In the genomic region with DNA sequence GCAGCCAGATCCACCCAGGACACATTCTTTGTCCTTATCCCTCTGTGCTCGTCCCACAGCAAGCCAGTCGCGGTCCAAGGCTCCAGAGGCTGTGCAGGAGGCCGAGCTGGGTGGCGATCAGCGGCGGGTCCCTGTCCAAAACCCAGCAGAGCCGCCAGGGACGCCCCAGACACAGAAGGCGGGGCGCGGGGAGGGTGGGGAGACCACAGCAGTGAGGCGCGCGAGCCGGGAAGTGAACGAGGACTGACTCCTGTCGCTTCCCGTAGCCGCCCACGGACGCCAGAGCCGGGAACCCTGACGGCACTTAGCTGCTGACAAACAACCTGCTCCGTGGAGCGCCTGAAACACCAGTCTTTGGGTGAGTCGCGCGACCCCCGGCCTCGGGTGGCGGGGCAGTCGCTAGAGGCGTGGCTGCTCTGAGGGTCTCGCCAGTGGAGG, we compare ENCODE assay signal across 8 cellular contexts. TPM values are rescaled to one million over a fixed set of nuclear protein-coding genes. Genes with fewer than 3 reads are reported as not detected.
DNase-seq lines count a peak whose midpoint lies in the region; ATAC-seq, FAIRE-seq and TF ChIP-seq lines count a peak whose summit lies in the region.

A gene (plus strand): TSS at position 279 of the 438 bp plus-strand sequence. CDS start 2,089 bp downstream, outside the sequence.

- H3K27me3 ChIP-seq in small intestine (ENCODE audit: control insufficient read depth in 2 of 2, insufficient read depth in 2 of 2, low read length in 2 of 2): no peaks in the 10 kb centered on the region

- H3K4me3 ChIP-seq in small intestine (ENCODE audit: low read depth in 1 of 2, low read length in 2 of 2): peak within 1 kb of the TSS; percentile 87 to 98

- H3K9me3 ChIP-seq in small intestine (ENCODE audit: control insufficient read depth, low read depth): no peaks in the 10 kb centered on the region

- H3K4me1 ChIP-seq in small intestine (ENCODE audit: control insufficient read depth in 2 of 2, insufficient read depth in 1 of 2, low read depth in 1 of 2, low read length in 1 of 2): no peaks in the 10 kb centered on the region

- no peak for TF ChIP-seq CTCF in VCaP (conservative IDR thresholded peaks at IDR 0.05)

- DNase-seq in GM12892 (ENCODE audit: insufficient read length): peak; percentile 77
- peak; percentile 50 for DNase-seq in NCI-H1105 treated with DMSO at 0.1 percent for 48 hours (lab: John Stamatoyannopoulos, UW)
- DNase-seq in T47D (ENCODE audit: low read depth in 1 of 2, low spot score in 1 of 2): peak; percentile 75 to 89
- peak; percentile 78 for DNase-seq in iPS-NIHi11 (ENCODE audit: low spot score)
- DNase-seq in small intestine: peak; percentile 81
- DNase-seq in DMS 273 (lab: John Stamatoyannopoulos, UW; ENCODE audit: unreplicated experiment): no peak

- in situ Hi-C loops in T47D (cut with HindIII; ENCODE audit: low pct_unique_long_range_greater_than_20kb, low sequenced_read_pairs): no loop called here

- H3K27ac ChIP-seq in VCaP: peak within 1 kb of the TSS; percentile 99
- H3K27ac ChIP-seq in small intestine (ENCODE audit: low read depth in 1 of 2, low read length in 1 of 2): peak within 1 kb of the TSS; percentile 87 to 96

- ATAC-seq in HG02623 (IDR thresholded peaks at IDR 0.05; ENCODE audit: unreplicated experiment): peak; percentile 49

- 0 to 1% (median 1%) methylated on average over 34 to 35 of the region's 35 CpGs for WGBS in small intestine, 3 donors

- H3K36me3 ChIP-seq in small intestine (ENCODE audit: control insufficient read depth in 2 of 2, insufficient read depth in 2 of 2, low read length in 2 of 2): peaks cover 5% of the 10 kb centered on the region in 2 donors

- FAIRE-seq in GM12892 (lab: Jason Lieb, UNC): peak; percentile 81
- no peak for FAIRE-seq in small intestine (lab: Jason Lieb, UNC)

- TF ChIP-seq POLR2A in GM12892 (IDR thresholded peaks at IDR 0.05; ENCODE audit: low read depth, low read length): no peak; the same call in 1 of the 2 replicates

RNA-seq across cellular contexts. Expression of the gene that starts here (rescaled TPM):
- polyA plus RNA-seq in GM12892 (2012; ENCODE audit: missing spikeins): 51.8 TPM
- 10 to 100 TPM; 15.0 to 18.6 (median 17.4) TPM for polyA plus RNA-seq in small intestine
